1 cellular context compared by ENCODE assay signal in genomic region chr19:9580728-9581127, GRCh38.
TF ChIP-seq lines count a peak whose summit lies in the region.

No MANE protein-coding gene starts in this region.

TF ChIP-seq in HepG2, 621 proteins besides CTCF, POLR2A, EP300 and RAD21:
- TF ChIP-seq, protein P1, sequence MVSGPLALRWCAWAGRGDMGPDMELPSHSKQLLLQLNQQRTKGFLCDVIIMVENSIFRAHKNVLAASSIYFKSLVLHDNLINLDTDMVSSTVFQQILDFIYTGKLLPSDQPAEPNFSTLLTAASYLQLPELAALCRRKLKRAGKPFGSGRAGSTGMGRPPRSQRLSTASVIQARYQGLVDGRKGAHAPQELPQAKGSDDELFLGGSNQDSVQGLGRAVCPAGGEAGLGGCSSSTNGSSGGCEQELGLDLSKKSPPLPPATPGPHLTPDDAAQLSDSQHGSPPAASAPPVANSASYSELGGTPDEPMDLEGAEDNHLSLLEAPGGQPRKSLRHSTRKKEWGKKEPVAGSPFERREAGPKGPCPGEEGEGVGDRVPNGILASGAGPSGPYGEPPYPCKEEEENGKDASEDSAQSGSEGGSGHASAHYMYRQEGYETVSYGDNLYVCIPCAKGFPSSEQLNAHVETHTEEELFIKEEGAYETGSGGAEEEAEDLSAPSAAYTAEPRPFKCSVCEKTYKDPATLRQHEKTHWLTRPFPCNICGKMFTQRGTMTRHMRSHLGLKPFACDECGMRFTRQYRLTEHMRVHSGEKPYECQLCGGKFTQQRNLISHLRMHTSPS (CRISPR knock-in tag; IDR thresholded peaks at IDR 0.05; ENCODE audit: low read depth), result no peak
- TF ChIP-seq ZNF343 (CRISPR knock-in tag; IDR thresholded peaks at IDR 0.05) (no peak), SMARCE1 (IDR thresholded peaks at IDR 0.05; ENCODE audit: borderline replicate concordance) (no peak), ZNF790 (CRISPR knock-in tag; IDR thresholded peaks at IDR 0.05; ENCODE audit: borderline replicate concordance) (no peak), ZSCAN12 (CRISPR knock-in tag; IDR thresholded peaks at IDR 0.05) (no peak), PRPF4 (IDR thresholded peaks at IDR 0.05; ENCODE audit: low read depth, low read length, poor library complexity, severe bottlenecking) (no peak), PTBP1 (IDR thresholded peaks at IDR 0.05; ENCODE audit: low read depth, low read length, poor library complexity, severe bottlenecking) (no peak), ZNF564 (CRISPR knock-in tag; IDR thresholded peaks at IDR 0.05) (no peak), ZNF670 (CRISPR knock-in tag; IDR thresholded peaks at IDR 0.05; ENCODE audit: borderline replicate concordance) (no peak), SALL1 (CRISPR knock-in tag; IDR thresholded peaks at IDR 0.05) (no peak), HOXA9 (CRISPR knock-in tag; IDR thresholded peaks at IDR 0.05; ENCODE audit: borderline replicate concordance) (no peak), MXD3 (CRISPR knock-in tag; IDR thresholded peaks at IDR 0.05) (no peak), ZNF326 (CRISPR knock-in tag; IDR thresholded peaks at IDR 0.05; ENCODE audit: borderline replicate concordance) (no peak), TBX2 (CRISPR knock-in tag; IDR thresholded peaks at IDR 0.05; ENCODE audit: borderline replicate concordance) (no peak)
- TF ChIP-seq, protein P2, sequence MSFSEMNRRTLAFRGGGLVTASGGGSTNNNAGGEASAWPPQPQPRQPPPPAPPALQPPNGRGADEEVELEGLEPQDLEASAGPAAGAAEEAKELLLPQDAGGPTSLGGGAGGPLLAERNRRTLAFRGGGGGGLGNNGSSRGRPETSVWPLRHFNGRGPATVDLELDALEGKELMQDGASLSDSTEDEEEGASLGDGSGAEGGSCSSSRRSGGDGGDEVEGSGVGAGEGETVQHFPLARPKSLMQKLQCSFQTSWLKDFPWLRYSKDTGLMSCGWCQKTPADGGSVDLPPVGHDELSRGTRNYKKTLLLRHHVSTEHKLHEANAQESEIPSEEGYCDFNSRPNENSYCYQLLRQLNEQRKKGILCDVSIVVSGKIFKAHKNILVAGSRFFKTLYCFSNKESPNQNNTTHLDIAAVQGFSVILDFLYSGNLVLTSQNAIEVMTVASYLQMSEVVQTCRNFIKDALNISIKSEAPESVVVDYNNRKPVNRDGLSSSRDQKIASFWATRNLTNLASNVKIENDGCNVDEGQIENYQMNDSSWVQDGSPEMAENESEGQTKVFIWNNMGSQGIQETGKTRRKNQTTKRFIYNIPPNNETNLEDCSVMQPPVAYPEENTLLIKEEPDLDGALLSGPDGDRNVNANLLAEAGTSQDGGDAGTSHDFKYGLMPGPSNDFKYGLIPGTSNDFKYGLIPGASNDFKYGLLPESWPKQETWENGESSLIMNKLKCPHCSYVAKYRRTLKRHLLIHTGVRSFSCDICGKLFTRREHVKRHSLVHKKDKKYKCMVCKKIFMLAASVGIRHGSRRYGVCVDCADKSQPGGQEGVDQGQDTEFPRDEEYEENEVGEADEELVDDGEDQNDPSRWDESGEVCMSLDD (CRISPR knock-in tag; IDR thresholded peaks at IDR 0.05; ENCODE audit: borderline replicate concordance), result no peak
- TF ChIP-seq, protein P3, sequence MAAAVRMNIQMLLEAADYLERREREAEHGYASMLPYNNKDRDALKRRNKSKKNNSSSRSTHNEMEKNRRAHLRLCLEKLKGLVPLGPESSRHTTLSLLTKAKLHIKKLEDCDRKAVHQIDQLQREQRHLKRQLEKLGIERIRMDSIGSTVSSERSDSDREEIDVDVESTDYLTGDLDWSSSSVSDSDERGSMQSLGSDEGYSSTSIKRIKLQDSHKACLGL (CRISPR knock-in tag; IDR thresholded peaks at IDR 0.05), result no peak
- TF ChIP-seq, protein P4, sequence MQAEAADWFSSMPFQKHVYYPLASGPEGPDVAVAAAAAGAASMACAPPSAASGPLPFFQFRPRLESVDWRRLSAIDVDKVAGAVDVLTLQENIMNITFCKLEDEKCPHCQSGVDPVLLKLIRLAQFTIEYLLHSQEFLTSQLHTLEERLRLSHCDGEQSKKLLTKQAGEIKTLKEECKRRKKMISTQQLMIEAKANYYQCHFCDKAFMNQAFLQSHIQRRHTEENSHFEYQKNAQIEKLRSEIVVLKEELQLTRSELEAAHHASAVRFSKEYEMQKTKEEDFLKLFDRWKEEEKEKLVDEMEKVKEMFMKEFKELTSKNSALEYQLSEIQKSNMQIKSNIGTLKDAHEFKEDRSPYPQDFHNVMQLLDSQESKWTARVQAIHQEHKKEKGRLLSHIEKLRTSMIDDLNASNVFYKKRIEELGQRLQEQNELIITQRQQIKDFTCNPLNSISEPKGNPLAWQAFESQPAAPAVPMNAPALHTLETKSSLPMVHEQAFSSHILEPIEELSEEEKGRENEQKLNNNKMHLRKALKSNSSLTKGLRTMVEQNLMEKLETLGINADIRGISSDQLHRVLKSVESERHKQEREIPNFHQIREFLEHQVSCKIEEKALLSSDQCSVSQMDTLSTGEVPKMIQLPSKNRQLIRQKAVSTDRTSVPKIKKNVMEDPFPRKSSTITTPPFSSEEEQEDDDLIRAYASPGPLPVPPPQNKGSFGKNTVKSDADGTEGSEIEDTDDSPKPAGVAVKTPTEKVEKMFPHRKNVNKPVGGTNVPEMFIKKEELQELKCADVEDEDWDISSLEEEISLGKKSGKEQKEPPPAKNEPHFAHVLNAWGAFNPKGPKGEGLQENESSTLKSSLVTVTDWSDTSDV (CRISPR knock-in tag; IDR thresholded peaks at IDR 0.05), result no peak
- TF ChIP-seq, protein P5, sequence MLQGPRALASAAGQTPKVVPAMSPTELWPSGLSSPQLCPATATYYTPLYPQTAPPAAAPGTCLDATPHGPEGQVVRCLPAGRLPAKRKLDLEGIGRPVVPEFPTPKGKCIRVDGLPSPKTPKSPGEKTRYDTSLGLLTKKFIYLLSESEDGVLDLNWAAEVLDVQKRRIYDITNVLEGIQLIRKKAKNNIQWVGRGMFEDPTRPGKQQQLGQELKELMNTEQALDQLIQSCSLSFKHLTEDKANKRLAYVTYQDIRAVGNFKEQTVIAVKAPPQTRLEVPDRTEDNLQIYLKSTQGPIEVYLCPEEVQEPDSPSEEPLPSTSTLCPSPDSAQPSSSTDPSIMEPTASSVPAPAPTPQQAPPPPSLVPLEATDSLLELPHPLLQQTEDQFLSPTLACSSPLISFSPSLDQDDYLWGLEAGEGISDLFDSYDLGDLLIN (CRISPR knock-in tag; IDR thresholded peaks at IDR 0.05; ENCODE audit: borderline replicate concordance), result no peak
- TF ChIP-seq, protein P6, sequence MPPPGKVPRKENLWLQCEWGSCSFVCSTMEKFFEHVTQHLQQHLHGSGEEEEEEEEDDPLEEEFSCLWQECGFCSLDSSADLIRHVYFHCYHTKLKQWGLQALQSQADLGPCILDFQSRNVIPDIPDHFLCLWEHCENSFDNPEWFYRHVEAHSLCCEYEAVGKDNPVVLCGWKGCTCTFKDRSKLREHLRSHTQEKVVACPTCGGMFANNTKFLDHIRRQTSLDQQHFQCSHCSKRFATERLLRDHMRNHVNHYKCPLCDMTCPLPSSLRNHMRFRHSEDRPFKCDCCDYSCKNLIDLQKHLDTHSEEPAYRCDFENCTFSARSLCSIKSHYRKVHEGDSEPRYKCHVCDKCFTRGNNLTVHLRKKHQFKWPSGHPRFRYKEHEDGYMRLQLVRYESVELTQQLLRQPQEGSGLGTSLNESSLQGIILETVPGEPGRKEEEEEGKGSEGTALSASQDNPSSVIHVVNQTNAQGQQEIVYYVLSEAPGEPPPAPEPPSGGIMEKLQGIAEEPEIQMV (CRISPR knock-in tag; IDR thresholded peaks at IDR 0.05; ENCODE audit: low read depth), result no peak
- TF ChIP-seq, protein P7, sequence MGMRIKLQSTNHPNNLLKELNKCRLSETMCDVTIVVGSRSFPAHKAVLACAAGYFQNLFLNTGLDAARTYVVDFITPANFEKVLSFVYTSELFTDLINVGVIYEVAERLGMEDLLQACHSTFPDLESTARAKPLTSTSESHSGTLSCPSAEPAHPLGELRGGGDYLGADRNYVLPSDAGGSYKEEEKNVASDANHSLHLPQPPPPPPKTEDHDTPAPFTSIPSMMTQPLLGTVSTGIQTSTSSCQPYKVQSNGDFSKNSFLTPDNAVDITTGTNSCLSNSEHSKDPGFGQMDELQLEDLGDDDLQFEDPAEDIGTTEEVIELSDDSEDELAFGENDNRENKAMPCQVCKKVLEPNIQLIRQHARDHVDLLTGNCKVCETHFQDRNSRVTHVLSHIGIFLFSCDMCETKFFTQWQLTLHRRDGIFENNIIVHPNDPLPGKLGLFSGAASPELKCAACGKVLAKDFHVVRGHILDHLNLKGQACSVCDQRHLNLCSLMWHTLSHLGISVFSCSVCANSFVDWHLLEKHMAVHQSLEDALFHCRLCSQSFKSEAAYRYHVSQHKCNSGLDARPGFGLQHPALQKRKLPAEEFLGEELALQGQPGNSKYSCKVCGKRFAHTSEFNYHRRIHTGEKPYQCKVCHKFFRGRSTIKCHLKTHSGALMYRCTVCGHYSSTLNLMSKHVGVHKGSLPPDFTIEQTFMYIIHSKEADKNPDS (CRISPR knock-in tag; IDR thresholded peaks at IDR 0.05), result no peak
TF ChIP-seq in HepG2: peak in this region for 0.
